In the genomic region with DNA sequence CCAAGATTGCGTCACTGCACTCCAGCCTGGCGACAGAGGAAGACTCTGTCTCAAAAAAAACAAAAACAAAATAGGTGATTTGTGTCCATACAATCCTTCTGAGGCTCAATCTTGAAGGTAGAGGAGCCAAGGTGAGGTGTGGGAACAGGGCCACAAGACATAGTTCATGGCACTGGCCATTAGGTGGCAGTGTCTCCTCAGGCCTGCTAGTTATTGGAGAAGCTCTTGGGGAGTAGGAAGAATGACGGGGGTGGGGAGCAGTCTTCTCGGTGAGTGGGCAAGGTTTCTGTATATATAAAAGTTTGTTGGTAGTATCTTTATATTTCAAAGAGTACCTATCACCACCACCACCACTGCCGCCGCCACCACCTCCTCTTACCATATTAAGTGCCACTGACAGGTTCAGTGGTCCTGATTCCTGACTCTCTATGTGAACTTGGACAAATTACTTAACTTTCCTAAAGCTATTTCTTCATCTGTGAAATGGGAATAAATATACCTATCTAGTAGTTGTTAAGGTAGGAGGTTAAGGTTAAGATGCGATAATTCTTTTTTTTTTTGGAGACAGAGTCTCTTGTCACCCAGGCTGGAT, we compare ENCODE assay signal across 8 cellular contexts. TPM values are rescaled to one million over a fixed set of nuclear protein-coding genes. Genes with fewer than 3 reads are reported as not detected.
DNase-seq lines count a peak whose midpoint lies in the region; ATAC-seq and TF ChIP-seq lines count a peak whose summit lies in the region.

No MANE protein-coding gene starts in this region.

- peaks cover 17% of the 10 kb centered on the region for H3K4me1 Mint-ChIP-seq in osteocyte (ENCODE audit: unreplicated experiment)

- peak; percentile 94 for TF ChIP-seq CTCF in fibroblast of mammary gland (conservative IDR thresholded peaks at IDR 0.05; ENCODE audit: control insufficient read depth, insufficient read depth, low read depth, low read length)
- TF ChIP-seq CTCF in osteocyte (IDR thresholded peaks at IDR 0.05): peak; percentile 73
- peak; percentile 18 to 48 (median 34) for TF ChIP-seq CTCF in uterus (IDR thresholded peaks at IDR 0.05)

- peaks cover 0 to 9% of the 10 kb centered on the region in 2 donors for H3K4me1 ChIP-seq in uterus

- no peaks in the 10 kb centered on the region for H3K9me3 ChIP-seq in uterus

- no peak overlapping the region for H3K27ac Mint-ChIP-seq in osteocyte (ENCODE audit: unreplicated experiment)

- H3K27me3 Mint-ChIP-seq in osteocyte (ENCODE audit: unreplicated experiment): no peaks in the 10 kb centered on the region

- H3K27ac ChIP-seq in uterus: no peak overlapping the region

- TF ChIP-seq POLR2A in uterus (IDR thresholded peaks at IDR 0.05): no peak

- H3K36me3 ChIP-seq in uterus: no peaks in the 10 kb centered on the region

- no peaks in the 10 kb centered on the region for H3K27me3 ChIP-seq in uterus

- ATAC-seq in GM18517 (IDR thresholded peaks at IDR 0.05; ENCODE audit: unreplicated experiment) (peak; percentile 91), HG02981 (IDR thresholded peaks at IDR 0.05; ENCODE audit: unreplicated experiment) (peak; percentile 94)

- no peaks in the 10 kb centered on the region for H3K36me3 Mint-ChIP-seq in osteocyte (ENCODE audit: unreplicated experiment)

- peak; percentile 61 for DNase-seq in AG20443 (ENCODE audit: low spot score)
- DNase-seq in NCI-H748 treated with DMSO at 0.1 percent for 48 hours (lab: John Stamatoyannopoulos, UW): peak; percentile 4
- peak; percentile 70 for DNase-seq in activated T-cell treated with anti-CD3 and anti-CD28 coated beads, Interleukin-2, amount 50 U/mL, for 1 hour
- DNase-seq in fibroblast of mammary gland (ENCODE audit: low read depth): peak; percentile 71
- DNase-seq in osteocyte (ENCODE audit: extremely low spot score, unreplicated experiment): no peak
- no peak for DNase-seq in uterus

- H3K4me3 ChIP-seq in fibroblast of mammary gland (ENCODE audit: control insufficient read depth, low read depth, low read length) (no peak overlapping the region), uterus (no peak overlapping the region)

- no peaks in the 10 kb centered on the region for H3K9me3 Mint-ChIP-seq in osteocyte (ENCODE audit: unreplicated experiment)

- intact Hi-C loops in uterus (cut with DNase I; ENCODE audit: low total_unique reads): no loop called here

- no peak overlapping the region for H3K4me3 Mint-ChIP-seq in osteocyte (ENCODE audit: unreplicated experiment)

RNA-seq across cellular contexts. Expression of gene CCSER2, which starts 24.0 kb away (rescaled TPM):
- 66.8 and 70.3 TPM in 2 replicates for total RNA-seq in osteocyte
- total RNA-seq in uterus: 100 to 1,000 TPM in 1 of 4 donors, 10 to 100 TPM in 3; 40.5 to 112 (median 54.0) TPM

Comparison
In these comparisons a context has a peak if more than half of its experiments do, and no peak if none do; other contexts are left out.
1. DNase-seq: peak in AG20443 (single experiment), NCI-H748 treated with DMSO at 0.1 percent for 48 hours (single experiment), activated T-cell treated with anti-CD3 and anti-CD28 coated beads, Interleukin-2, amount 50 U/mL, for 1 hour (single experiment) and fibroblast of mammary gland (single experiment); none in osteocyte (single experiment) and uterus (0 of 2).
2. CTCF ChIP-seq: peak in every context shown above with its lines; median percentile 94 in fibroblast of mammary gland; 73 in osteocyte; 34 in uterus.